1 cellular context compared by ENCODE assay signal in genomic region chr4:74453037-74453635, GRCh38.
TF ChIP-seq lines count a peak whose summit lies in the region.

No MANE protein-coding gene starts in this region.

TF ChIP-seq in K562, 482 proteins besides CTCF, POLR2A, EP300 and RAD21 (continued from another document and continues in another):
- TF ChIP-seq AFF1 (IDR thresholded peaks at IDR 0.05; ENCODE audit: low read depth in 1 of 2, partially characterized antibody in 2 of 2): peak in 1 of 2 experiments; percentile 29
- TF ChIP-seq MED1 (CRISPR knock-in tag; IDR thresholded peaks at IDR 0.05; ENCODE audit: borderline replicate concordance): no peak
- no peak for TF ChIP-seq PKNOX1 (IDR thresholded peaks at IDR 0.05)
- TF ChIP-seq ZNF384 (IDR thresholded peaks at IDR 0.05; ENCODE audit: low read depth, low read length): peak; percentile 48; the same call in 1 of the 2 replicates
- peak; percentile 70 for TF ChIP-seq HMBOX1 (IDR thresholded peaks at IDR 0.05)
- TF ChIP-seq SMARCC2 (IDR thresholded peaks at IDR 0.05; ENCODE audit: low read depth): peak; percentile 36; the same call in 1 of the 2 replicates
- TF ChIP-seq HDAC1 (IDR thresholded peaks at IDR 0.05): peak; percentile 3 to 67; a peak in 1 of 4 replicates
- TF ChIP-seq ELF4 (CRISPR knock-in tag; IDR thresholded peaks at IDR 0.05): no peak
- no peak for TF ChIP-seq ZNF146 (CRISPR knock-in tag; IDR thresholded peaks at IDR 0.05; ENCODE audit: unreplicated experiment)
- TF ChIP-seq HCFC1 (IDR thresholded peaks at IDR 0.05; ENCODE audit: low read depth, low read length): no peak
- no peak for TF ChIP-seq ZC3H4 (CRISPR knock-in tag; IDR thresholded peaks at IDR 0.05; ENCODE audit: borderline replicate concordance)
- TF ChIP-seq RBM25 (IDR thresholded peaks at IDR 0.05; ENCODE audit: low read depth, low read length, severe bottlenecking): no peak
- TF ChIP-seq HNRNPUL1 (IDR thresholded peaks at IDR 0.05; ENCODE audit: low read length): no peak
- TF ChIP-seq TRIM24 (IDR thresholded peaks at IDR 0.05): peak; percentile 39 to 79; a peak in 3 of 4 replicates
- peak; percentile 92; the same call in 1 of the 2 replicates for TF ChIP-seq CHAMP1 (IDR thresholded peaks at IDR 0.05)
- no peak for TF ChIP-seq ATF2 (CRISPR knock-in tag; IDR thresholded peaks at IDR 0.05)
- no peak for TF ChIP-seq FOXP4 (CRISPR knock-in tag; IDR thresholded peaks at IDR 0.05; ENCODE audit: borderline replicate concordance)
- TF ChIP-seq DMBX1 (CRISPR knock-in tag; IDR thresholded peaks at IDR 0.05; ENCODE audit: borderline replicate concordance): no peak
- TF ChIP-seq ZNF586 (CRISPR knock-in tag; conservative IDR thresholded peaks at IDR 0.05): no peak
- 0 out of 2 replicates have a peak, but pooled peaks have one; percentile 18 for TF ChIP-seq ZBTB40 (IDR thresholded peaks at IDR 0.05)
- no peak for TF ChIP-seq ZBTB40 (CRISPR knock-in tag; IDR thresholded peaks at IDR 0.05)
- TF ChIP-seq MXI1 (IDR thresholded peaks at IDR 0.05; ENCODE audit: low read depth, low read length): no peak
- no peak for TF ChIP-seq ZNF75A (CRISPR knock-in tag; IDR thresholded peaks at IDR 0.05)
- TF ChIP-seq NCOA1 (IDR thresholded peaks at IDR 0.05; ENCODE audit: low read depth): peak; percentile 67; the same call in 1 of the 2 replicates
- peak; percentile 88 for TF ChIP-seq NCOR1 (IDR thresholded peaks at IDR 0.05)
- TF ChIP-seq KAT8 (IDR thresholded peaks at IDR 0.05; ENCODE audit: low read depth): no peak
- TF ChIP-seq ARHGAP35 (IDR thresholded peaks at IDR 0.05; ENCODE audit: partially characterized antibody): no peak
- no peak for TF ChIP-seq ZBTB8A (IDR thresholded peaks at IDR 0.05; ENCODE audit: partially characterized antibody)
- no peak for TF ChIP-seq ZNF449 (CRISPR knock-in tag; IDR thresholded peaks at IDR 0.05)
- TF ChIP-seq ZNF197 (CRISPR knock-in tag; IDR thresholded peaks at IDR 0.05; ENCODE audit: low read depth): no peak
- peak; percentile 46; the same call in 1 of the 2 replicates for TF ChIP-seq GATA2 (CRISPR knock-in tag; IDR thresholded peaks at IDR 0.05)
- TF ChIP-seq DNMT1 (IDR thresholded peaks at IDR 0.05): no peak
